In the genomic region with DNA sequence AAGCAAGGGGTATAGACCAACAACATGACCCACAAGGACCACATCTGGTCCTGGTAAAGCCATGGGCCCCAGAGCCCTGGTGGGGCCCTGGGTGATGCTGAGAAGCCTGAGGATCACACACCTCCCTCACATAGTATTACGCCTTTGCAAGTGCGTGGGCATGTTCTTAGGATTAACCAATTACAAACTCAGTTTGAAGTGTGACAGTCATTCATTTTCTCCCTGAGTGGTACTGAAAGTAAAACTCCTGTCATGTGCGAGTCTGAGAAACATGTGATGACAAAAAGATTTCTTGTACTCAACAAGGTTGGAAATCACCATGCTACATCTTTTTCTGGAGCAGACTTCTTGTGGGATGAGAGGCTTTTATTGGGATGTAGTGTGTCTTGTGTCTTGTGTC, we compare ENCODE assay signal across 18 cellular contexts.
A peak's percentile ranks its signal among the peaks of the same experiment; 100 is the strongest.
DNase-seq lines count a peak whose midpoint lies in the region; ATAC-seq and TF ChIP-seq lines count a peak whose summit lies in the region.
"Had no signal": no experiment of that assay in that cellular context is flagged by ENCODE, and none has a peak within 500 bp of the region (broad histone marks: within the 10 kb centered on the region; RNA-seq: fewer than 3 reads in every experiment).

No MANE protein-coding gene starts in this region.

- H3K4me1 Mint-ChIP-seq in activated CD8-positive, alpha-beta T cell treated with anti-CD3 and anti-CD28 coated beads for 36 hours (ENCODE audit: low read depth), result no peaks in the 10 kb centered on the region
- no peaks in the 10 kb centered on the region for H3K4me1 Mint-ChIP-seq in activated CD8-positive, alpha-beta T cell treated with anti-CD3 and anti-CD28 coated beads, Interleukin-2, amount 10 ng/mL, durations not matched to agents 7 days and 5 days (ENCODE audit: low read depth)
- no peaks in the 10 kb centered on the region for H3K4me1 Mint-ChIP-seq in stimulated activated effector memory CD8-positive, alpha-beta T cell treated with anti-CD3 and anti-CD28 coated beads, Interleukin-12 subunit alpha, Interleukin-12 subunit beta, amount 100 ng/mL, for 72 hours
- H3K4me1 Mint-ChIP-seq: activated naive CD8-positive, alpha-beta T cell treated with anti-CD3 and anti-CD28 coated beads, Interleukin-2, amount 10 ng/mL, durations not matched to agents 7 days and 5 days had no signal

- H3K9me3 Mint-ChIP-seq in activated CD8-positive, alpha-beta T cell treated with anti-CD3 and anti-CD28 coated beads for 36 hours, result no peaks in the 10 kb centered on the region
- no peaks in the 10 kb centered on the region for H3K9me3 Mint-ChIP-seq in activated CD8-positive, alpha-beta T cell treated with anti-CD3 and anti-CD28 coated beads, Interleukin-2, amount 10 ng/mL, durations not matched to agents 7 days and 5 days (ENCODE audit: insufficient read depth)
- no peaks in the 10 kb centered on the region for H3K9me3 Mint-ChIP-seq in stimulated activated effector memory CD8-positive, alpha-beta T cell treated with anti-CD3 and anti-CD28 coated beads, Interleukin-12 subunit alpha, Interleukin-12 subunit beta, amount 100 ng/mL, for 72 hours
- H3K9me3 Mint-ChIP-seq: activated T-helper 1 cell treated with anti-CD3 and anti-CD28 coated beads, Interleukin-12 subunit alpha, Interleukin-12 subunit beta, Interleukin-2, Interleukin-4 antibody, amounts not matched to agents 30 ng/mL and 10 ng/mL and 1 ng/mL, durations not matched to agents 14 hours and 24 hours and 36 hours had no signal

- CTCF ChIA-PET in activated CD8-positive, alpha-beta T cell treated with anti-CD3 and anti-CD28 coated beads for 36 hours (lab: Charles Lee), result no interaction called here
- CTCF ChIA-PET in activated CD8-positive, alpha-beta T cell treated with anti-CD3 and anti-CD28 coated beads, Interleukin-2, amount 10 ng/mL, durations not matched to agents 7 days and 5 days (lab: Charles Lee), result no interaction called here
- CTCF ChIA-PET in A673 (lab: Charles Lee), result no interaction called here

- H3K27ac ChIP-seq in A673 (ENCODE audit: low read depth, low read length, poor library complexity, severe bottlenecking), result no peak overlapping the region
- H3K27ac ChIP-seq: A549, esophagus squamous epithelium, KMS-11, PC-9 had no signal

- H3K4me3 ChIP-seq in A673 (ENCODE audit: low read depth, low read length, poor library complexity, severe bottlenecking), result no peak overlapping the region
- H3K4me3 ChIP-seq: A549, esophagus squamous epithelium, PC-9 had no signal

- H3K36me3 Mint-ChIP-seq in activated CD8-positive, alpha-beta T cell treated with anti-CD3 and anti-CD28 coated beads for 36 hours (ENCODE audit: low read depth), result no peaks in the 10 kb centered on the region
- H3K36me3 Mint-ChIP-seq in activated CD8-positive, alpha-beta T cell treated with anti-CD3 and anti-CD28 coated beads, Interleukin-2, amount 10 ng/mL, durations not matched to agents 7 days and 5 days (ENCODE audit: low read depth), result no peaks in the 10 kb centered on the region
- no peaks in the 10 kb centered on the region for H3K36me3 Mint-ChIP-seq in stimulated activated effector memory CD8-positive, alpha-beta T cell treated with anti-CD3 and anti-CD28 coated beads, Interleukin-12 subunit alpha, Interleukin-12 subunit beta, amount 100 ng/mL, for 72 hours
- H3K36me3 Mint-ChIP-seq: activated naive CD8-positive, alpha-beta T cell treated with anti-CD3 and anti-CD28 coated beads, Interleukin-2, amount 10 ng/mL, durations not matched to agents 7 days and 5 days had no signal

- no peaks in the 10 kb centered on the region for H3K27me3 ChIP-seq in A673 (replicated peaks; ENCODE audit: insufficient read depth, low read depth, low read length, poor library complexity)
- H3K27me3 ChIP-seq: esophagus squamous epithelium had no signal

- no peaks in the 10 kb centered on the region for H3K27me3 Mint-ChIP-seq in activated CD8-positive, alpha-beta T cell treated with anti-CD3 and anti-CD28 coated beads for 36 hours
- no peaks in the 10 kb centered on the region for H3K27me3 Mint-ChIP-seq in activated CD8-positive, alpha-beta T cell treated with anti-CD3 and anti-CD28 coated beads, Interleukin-2, amount 10 ng/mL, durations not matched to agents 7 days and 5 days (ENCODE audit: low read depth)
- H3K27me3 Mint-ChIP-seq: activated naive CD8-positive, alpha-beta T cell treated with anti-CD3 and anti-CD28 coated beads, Interleukin-2, amount 10 ng/mL, durations not matched to agents 7 days and 5 days had no signal

- no peak for TF ChIP-seq CTCF in activated CD8-positive, alpha-beta T cell treated with anti-CD3 and anti-CD28 coated beads for 36 hours (IDR thresholded peaks at IDR 0.05)
- TF ChIP-seq CTCF in A673 (conservative IDR thresholded peaks at IDR 0.05; ENCODE audit: low read depth, low read length), result no peak

- no peaks in the 10 kb centered on the region for H3K36me3 ChIP-seq in A673 (ENCODE audit: insufficient read depth, low read length, poor library complexity, severe bottlenecking)
- H3K36me3 ChIP-seq: esophagus squamous epithelium had no signal

- peak; percentile 22 for DNase-seq in activated CD8-positive, alpha-beta T cell treated with anti-CD3 and anti-CD28 coated beads for 36 hours
- DNase-seq in activated CD8-positive, alpha-beta T cell treated with anti-CD3 and anti-CD28 coated beads, Interleukin-2, amount 10 ng/mL, durations not matched to agents 7 days and 5 days, result no peak
- no peak for DNase-seq in stimulated activated effector memory CD8-positive, alpha-beta T cell treated with anti-CD3 and anti-CD28 coated beads, Interleukin-12 subunit alpha, Interleukin-12 subunit beta, amount 100 ng/mL, for 72 hours (ENCODE audit: low spot score in 2 of 2)
- DNase-seq in A673 (ENCODE audit: low spot score), result no peak
- no peak for DNase-seq in cerebellar nuclear complex (lab: John Stamatoyannopoulos, UW)
- no peak for DNase-seq in OCI-M1 (lab: John Stamatoyannopoulos, UW)
- DNase-seq: activated naive CD8-positive, alpha-beta T cell treated with anti-CD3 and anti-CD28 coated beads, Interleukin-2, amount 10 ng/mL, durations not matched to agents 7 days and 5 days; effector memory CD4-positive, alpha-beta T cell; esophagus squamous epithelium; NCI-H187; NCI-H345; PC-9; stimulated activated CD4-positive, alpha-beta T cell treated with anti-CD3 and anti-CD28 coated beads, Interleukin-4, amount 100 ng/mL, for 4 hours had no signal

- no TSS peak for BruUV-seq in A673 (replicated peaks; lab: Mats Ljungman, UMichigan)

- no peaks in the 10 kb centered on the region for H3K9me3 ChIP-seq in A673 (ENCODE audit: low read depth, low read length, poor library complexity, severe bottlenecking)
- H3K9me3 ChIP-seq: A549, esophagus squamous epithelium had no signal

- no peak overlapping the region for H3K4me3 Mint-ChIP-seq in activated CD8-positive, alpha-beta T cell treated with anti-CD3 and anti-CD28 coated beads for 36 hours
- H3K4me3 Mint-ChIP-seq in activated CD8-positive, alpha-beta T cell treated with anti-CD3 and anti-CD28 coated beads, Interleukin-2, amount 10 ng/mL, durations not matched to agents 7 days and 5 days, result no peak overlapping the region
- no peak overlapping the region for H3K4me3 Mint-ChIP-seq in stimulated activated effector memory CD8-positive, alpha-beta T cell treated with anti-CD3 and anti-CD28 coated beads, Interleukin-12 subunit alpha, Interleukin-12 subunit beta, amount 100 ng/mL, for 72 hours
- H3K4me3 Mint-ChIP-seq: activated naive CD8-positive, alpha-beta T cell treated with anti-CD3 and anti-CD28 coated beads, Interleukin-2, amount 10 ng/mL, durations not matched to agents 7 days and 5 days; activated T-helper 1 cell treated with anti-CD3 and anti-CD28 coated beads, Interleukin-12 subunit alpha, Interleukin-12 subunit beta, Interleukin-2, Interleukin-4 antibody, amounts not matched to agents 30 ng/mL and 10 ng/mL and 1 ng/mL, durations not matched to agents 14 hours and 24 hours and 36 hours had no signal

- intact Hi-C loops in activated CD8-positive, alpha-beta T cell treated with anti-CD3 and anti-CD28 coated beads for 36 hours (cut with micrococcal nuclease), result no loop called here
- intact Hi-C loops in A673 (cut with micrococcal nuclease; ENCODE audit: unreplicated experiment), result no loop called here

- no peaks in the 10 kb centered on the region for H3K4me1 ChIP-seq in A673 (ENCODE audit: insufficient read depth, low read length, poor library complexity, severe bottlenecking)
- H3K4me1 ChIP-seq: A549, esophagus squamous epithelium had no signal

- POLR2A ChIA-PET in activated CD8-positive, alpha-beta T cell treated with anti-CD3 and anti-CD28 coated beads for 36 hours (lab: Charles Lee), result no interaction called here
- POLR2A ChIA-PET in activated CD8-positive, alpha-beta T cell treated with anti-CD3 and anti-CD28 coated beads, Interleukin-2, amount 10 ng/mL, durations not matched to agents 7 days and 5 days (lab: Charles Lee), result no interaction called here
- POLR2A ChIA-PET in A673 (lab: Charles Lee; ENCODE audit: low non-redundant PET), result no interaction called here

- ATAC-seq in activated CD8-positive, alpha-beta T cell treated with anti-CD3 and anti-CD28 coated beads for 36 hours, result peak; percentile 56
- ATAC-seq in activated CD8-positive, alpha-beta T cell treated with anti-CD3 and anti-CD28 coated beads, Interleukin-2, amount 10 ng/mL, durations not matched to agents 7 days and 5 days, result no peak
- ATAC-seq in GM21381 (IDR thresholded peaks at IDR 0.05; ENCODE audit: unreplicated experiment) (peak; percentile 50), HG03378 (IDR thresholded peaks at IDR 0.05; ENCODE audit: unreplicated experiment) (peak; percentile 61)
- ATAC-seq in stimulated activated effector memory CD8-positive, alpha-beta T cell treated with anti-CD3 and anti-CD28 coated beads, Interleukin-12 subunit alpha, Interleukin-12 subunit beta, amount 100 ng/mL, for 72 hours, result peak; percentile 74
- ATAC-seq: A549 had no signal

- H3K27ac Mint-ChIP-seq in activated CD8-positive, alpha-beta T cell treated with anti-CD3 and anti-CD28 coated beads for 36 hours, result no peak overlapping the region
- H3K27ac Mint-ChIP-seq in activated CD8-positive, alpha-beta T cell treated with anti-CD3 and anti-CD28 coated beads, Interleukin-2, amount 10 ng/mL, durations not matched to agents 7 days and 5 days, result no peak overlapping the region
- no peak overlapping the region for H3K27ac Mint-ChIP-seq in stimulated activated effector memory CD8-positive, alpha-beta T cell treated with anti-CD3 and anti-CD28 coated beads, Interleukin-12 subunit alpha, Interleukin-12 subunit beta, amount 100 ng/mL, for 72 hours
- H3K27ac Mint-ChIP-seq: activated naive CD8-positive, alpha-beta T cell treated with anti-CD3 and anti-CD28 coated beads, Interleukin-2, amount 10 ng/mL, durations not matched to agents 7 days and 5 days; activated T-helper 1 cell treated with anti-CD3 and anti-CD28 coated beads, Interleukin-12 subunit alpha, Interleukin-12 subunit beta, Interleukin-2, Interleukin-4 antibody, amounts not matched to agents 30 ng/mL and 10 ng/mL and 1 ng/mL, durations not matched to agents 14 hours and 24 hours and 36 hours had no signal
